In genomic region chr1:37765937-37766664, GRCh38 we compare ENCODE assay signal across 10 cellular contexts. TPM values are rescaled to one million over a fixed set of nuclear protein-coding genes. Genes with fewer than 3 reads are reported as not detected.
A peak's percentile ranks its signal among the peaks of the same experiment; 100 is the strongest.
DNase-seq lines count a peak whose midpoint lies in the region; ATAC-seq and TF ChIP-seq lines count a peak whose summit lies in the region.
"Had no signal": no experiment of that assay in that cellular context is flagged by ENCODE, and none has a peak within 500 bp of the region (broad histone marks: within the 10 kb centered on the region; RNA-seq: fewer than 3 reads in every experiment).

No MANE protein-coding gene starts in this region.

- ATAC-seq in T-helper 17 cell (peak; percentile 63), memory B cell (ENCODE audit: low read depth) (peak; percentile 87), HG03432 (IDR thresholded peaks at IDR 0.05; ENCODE audit: unreplicated experiment) (no peak)

- no peak overlapping the region for H3K4me3 ChIP-seq in tibial artery
- H3K4me3 ChIP-seq: ovary had no signal

- peak; percentile 32 for DNase-seq in Daoy (ENCODE audit: low read depth)
- no peak for DNase-seq in T-helper 17 cell
- peak in 1 of 2 donors; percentile 14 for DNase-seq in memory B cell (ENCODE audit: low spot score in 2 of 2)
- DNase-seq in tibial artery, result no peak
- DNase-seq in NCI-H2029 (lab: John Stamatoyannopoulos, UW), result no peak
- DNase-seq in cerebellum (ENCODE audit: low spot score), result no peak
- DNase-seq: ovary had no signal

- peaks cover 0 to 76% of the 10 kb centered on the region in 2 donors for H3K27me3 ChIP-seq in tibial artery
- H3K27me3 ChIP-seq: ovary had no signal

- H3K9me3 ChIP-seq in T-helper 17 cell (ENCODE audit: control insufficient read depth, low read length, poor library complexity, severe bottlenecking) (no peaks in the 10 kb centered on the region), tibial artery (no peaks in the 10 kb centered on the region)
- H3K9me3 ChIP-seq: ovary had no signal

- no peaks in the 10 kb centered on the region for H3K9me3 Mint-ChIP-seq in IgD-negative memory B cell
- H3K9me3 Mint-ChIP-seq in memory B cell, result peaks cover 2% of the 10 kb centered on the region

- no peaks in the 10 kb centered on the region for H3K36me3 ChIP-seq in tibial artery
- H3K36me3 ChIP-seq: ovary had no signal

- H3K27ac Mint-ChIP-seq in IgD-negative memory B cell (peak overlapping the region in 1 of 3 donors; percentile 23), T-helper 17 cell (no peak overlapping the region), memory B cell (no peak overlapping the region)

- H3K4me1 Mint-ChIP-seq in IgD-negative memory B cell, result peaks cover 0 to 16% (median 11%) of the 10 kb centered on the region in 3 donors
- H3K4me1 Mint-ChIP-seq in T-helper 17 cell, result peaks cover 4% of the 10 kb centered on the region
- H3K4me1 Mint-ChIP-seq in memory B cell, result peaks cover 7% of the 10 kb centered on the region

- no peak for TF ChIP-seq CTCF in tibial artery (IDR thresholded peaks at IDR 0.05)

- H3K27me3 Mint-ChIP-seq in IgD-negative memory B cell, result peaks cover 75% of the 10 kb centered on the region
- H3K27me3 Mint-ChIP-seq in T-helper 17 cell, result peaks cover 81% of the 10 kb centered on the region
- H3K27me3 Mint-ChIP-seq in memory B cell, result peaks cover 34% of the 10 kb centered on the region

- H3K4me1 ChIP-seq in tibial artery, result peaks cover 0 to 6% (median 2%) of the 10 kb centered on the region in 4 donors

- H3K36me3 Mint-ChIP-seq in IgD-negative memory B cell (no peaks in the 10 kb centered on the region), T-helper 17 cell (ENCODE audit: low read depth) (peaks cover 6% of the 10 kb centered on the region), memory B cell (peaks cover 2% of the 10 kb centered on the region)

- peak overlapping the region in 3 of 4 donors; percentile 58 to 85 (median 82) for H3K4me3 Mint-ChIP-seq in IgD-negative memory B cell
- H3K4me3 Mint-ChIP-seq in T-helper 17 cell, result peak overlapping the region; percentile 66
- H3K4me3 Mint-ChIP-seq in memory B cell, result peak overlapping the region; percentile 57

- no peak overlapping the region for H3K27ac ChIP-seq in tibial artery
- H3K27ac ChIP-seq: ovary had no signal

- intact Hi-C loops in tibial artery (cut with DNase I; ENCODE audit: low total_unique reads), result no loop called here

RNA-seq across cellular contexts. Expression of gene EPHA10, which starts 1.2 kb away (rescaled TPM):
- not detected in 2 replicates for total RNA-seq in Daoy (2014; rRNA removed; shearing (Covaris generic))
- not detected for polyA plus RNA-seq in IgD-negative memory B cell
- total RNA-seq in T-helper 17 cell (under 1 TPM; 0.34 to 0.75 TPM), cerebellum (8.8 TPM)
- total RNA-seq: subcutaneous adipose tissue had no signal

RNA-seq across cellular contexts. Expression of gene MANEAL, which starts 27.5 kb away (rescaled TPM):
- 2.6 and 4.4 TPM in 2 replicates for total RNA-seq in Daoy (2014; rRNA removed; shearing (Covaris generic))
- polyA plus RNA-seq in IgD-negative memory B cell, result 2.7 TPM
- under 1 TPM; 0.73 to 0.92 TPM for total RNA-seq in T-helper 17 cell
- 23.2 TPM for total RNA-seq in cerebellum

RNA-seq across cellular contexts. Expression of gene C1orf122, which starts 41.5 kb away (rescaled TPM):
- 54.1 and 60.5 TPM in 2 replicates for total RNA-seq in Daoy (2014; rRNA removed; shearing (Covaris generic))
- polyA plus RNA-seq in IgD-negative memory B cell, result 30.6 TPM
- total RNA-seq in T-helper 17 cell, result 10 to 100 TPM; 13.0 to 13.2 TPM
- 8.3 TPM for total RNA-seq in cerebellum

RNA-seq across cellular contexts. Expression of gene YRDC, which starts 41.9 kb away (rescaled TPM):
- 86.3 and 89.0 TPM in 2 replicates for total RNA-seq in Daoy (2014; rRNA removed; shearing (Covaris generic))
- 14.9 TPM for polyA plus RNA-seq in IgD-negative memory B cell
- total RNA-seq in T-helper 17 cell, result 10 to 100 TPM; 26.7 to 31.9 TPM
- total RNA-seq in cerebellum, result 6.4 TPM
